In genomic region chr2:73000808-73001570, GRCh38 we compare ENCODE assay signal across 1 cellular context.
A peak's percentile ranks its signal among the peaks of the same experiment; 100 is the strongest.
TF ChIP-seq lines count a peak whose summit lies in the region.

No MANE protein-coding gene starts in this region.

TF ChIP-seq in HepG2, 621 proteins besides CTCF, POLR2A, EP300 and RAD21 (continued from another document and continues in another):
- TF ChIP-seq, protein P1, sequence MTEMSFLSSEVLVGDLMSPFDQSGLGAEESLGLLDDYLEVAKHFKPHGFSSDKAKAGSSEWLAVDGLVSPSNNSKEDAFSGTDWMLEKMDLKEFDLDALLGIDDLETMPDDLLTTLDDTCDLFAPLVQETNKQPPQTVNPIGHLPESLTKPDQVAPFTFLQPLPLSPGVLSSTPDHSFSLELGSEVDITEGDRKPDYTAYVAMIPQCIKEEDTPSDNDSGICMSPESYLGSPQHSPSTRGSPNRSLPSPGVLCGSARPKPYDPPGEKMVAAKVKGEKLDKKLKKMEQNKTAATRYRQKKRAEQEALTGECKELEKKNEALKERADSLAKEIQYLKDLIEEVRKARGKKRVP (CRISPR knock-in tag; IDR thresholded peaks at IDR 0.05) = peak in 1 of 2 experiments; percentile 87; a peak in 2 of 4 replicates
- TF ChIP-seq GRHL1 (CRISPR knock-in tag; conservative IDR thresholded peaks at IDR 0.05) (no peak), MEF2D (CRISPR knock-in tag; IDR thresholded peaks at IDR 0.05) (peak; percentile 91), MXD4 (CRISPR knock-in tag; IDR thresholded peaks at IDR 0.05) (peak; percentile 77; the same call in 1 of the 2 replicates), CREB1 (IDR thresholded peaks at IDR 0.05) (no peak), CREB1 (CRISPR knock-in tag; IDR thresholded peaks at IDR 0.05) (no peak), HNRNPLL (IDR thresholded peaks at IDR 0.05; ENCODE audit: low read depth, low read length, poor library complexity, severe bottlenecking) (no peak), MAFF (IDR thresholded peaks at IDR 0.05; ENCODE audit: low read depth, low read length) (peak; percentile 80), MYPOP (CRISPR knock-in tag; IDR thresholded peaks at IDR 0.05) (0 out of 2 replicates have a peak, but pooled peaks have one; percentile 58), ZNF703 (CRISPR knock-in tag; IDR thresholded peaks at IDR 0.05; ENCODE audit: borderline replicate concordance) (no peak), ARNT (IDR thresholded peaks at IDR 0.05) (no peak), KLF13 (CRISPR knock-in tag; IDR thresholded peaks at IDR 0.05) (no peak), SNAI1 (CRISPR knock-in tag; IDR thresholded peaks at IDR 0.05; ENCODE audit: borderline replicate concordance) (no peak), GPN1 (CRISPR knock-in tag; IDR thresholded peaks at IDR 0.05; ENCODE audit: borderline replicate concordance) (no peak), BORCS8-MEF2B (CRISPR knock-in tag; IDR thresholded peaks at IDR 0.05) (peak; percentile 93; the same call in 1 of the 2 replicates), ZNF839 (CRISPR knock-in tag; IDR thresholded peaks at IDR 0.05; ENCODE audit: borderline replicate concordance) (peak; percentile 55; the same call in 1 of the 2 replicates), DBP (CRISPR knock-in tag; IDR thresholded peaks at IDR 0.05; ENCODE audit: not compliant biosample characterization) (no peak), GATAD2A (CRISPR knock-in tag; IDR thresholded peaks at IDR 0.05) (peak; percentile 99), TP53 (CRISPR knock-in tag; conservative IDR thresholded peaks at IDR 0.05) (no peak), SALL1 (CRISPR knock-in tag; IDR thresholded peaks at IDR 0.05) (peak; percentile 99), ZNF629 (CRISPR knock-in tag; conservative IDR thresholded peaks at IDR 0.05) (peak; percentile 70; the same call in 1 of the 2 replicates), ZFP36 (IDR thresholded peaks at IDR 0.05; ENCODE audit: borderline replicate concordance, low read depth, low read length, partially characterized antibody) (no peak), ZNF746 (CRISPR knock-in tag; IDR thresholded peaks at IDR 0.05) (peak; percentile 83; the same call in 1 of the 2 replicates), ZNF792 (CRISPR knock-in tag; IDR thresholded peaks at IDR 0.05) (no peak; the same call in 1 of the 2 replicates), MIXL1 (CRISPR knock-in tag; IDR thresholded peaks at IDR 0.05) (no peak), UBTF (CRISPR knock-in tag; IDR thresholded peaks at IDR 0.05) (peak; percentile 64; the same call in 1 of the 2 replicates), ZFX (CRISPR knock-in tag; IDR thresholded peaks at IDR 0.05; ENCODE audit: low read depth) (peak; percentile 62; the same call in 1 of the 2 replicates), ZNF530 (CRISPR knock-in tag; IDR thresholded peaks at IDR 0.05; ENCODE audit: low read depth) (no peak), ZNF816 (CRISPR knock-in tag; IDR thresholded peaks at IDR 0.05; ENCODE audit: borderline replicate concordance) (0 out of 2 replicates have a peak, but pooled peaks have one; percentile 55), STAT5B (CRISPR knock-in tag; IDR thresholded peaks at IDR 0.05) (no peak), ISX (CRISPR knock-in tag; conservative IDR thresholded peaks at IDR 0.05) (no peak), USF2 (IDR thresholded peaks at IDR 0.05; ENCODE audit: low read depth, low read length) (peak; percentile 25; the same call in 1 of the 2 replicates), USF2 (CRISPR knock-in tag; IDR thresholded peaks at IDR 0.05; ENCODE audit: borderline replicate concordance) (peak; percentile 28; the same call in 1 of the 2 replicates), NFATC3 (CRISPR knock-in tag; IDR thresholded peaks at IDR 0.05) (no peak), ZNF883 (CRISPR knock-in tag; IDR thresholded peaks at IDR 0.05; ENCODE audit: not compliant biosample characterization) (peak; percentile 78), MIER2 (CRISPR knock-in tag; IDR thresholded peaks at IDR 0.05) (peak; percentile 80), TCF7L2 (IDR thresholded peaks at IDR 0.05; ENCODE audit: low read depth, low read length) (no peak), ZNF720 (CRISPR knock-in tag; IDR thresholded peaks at IDR 0.05) (no peak), ZNF800 (CRISPR knock-in tag; IDR thresholded peaks at IDR 0.05) (no peak), NR3C1 (CRISPR knock-in tag; IDR thresholded peaks at IDR 0.05) (no peak), ETV6 (CRISPR knock-in tag; conservative IDR thresholded peaks at IDR 0.05) (no peak), ZNF780A (CRISPR knock-in tag; IDR thresholded peaks at IDR 0.05) (peak; percentile 92), ZNF138 (CRISPR knock-in tag; IDR thresholded peaks at IDR 0.05; ENCODE audit: low read depth) (no peak), PHB2 (IDR thresholded peaks at IDR 0.05; ENCODE audit: partially characterized antibody) (no peak)
- TF ChIP-seq, protein P2, sequence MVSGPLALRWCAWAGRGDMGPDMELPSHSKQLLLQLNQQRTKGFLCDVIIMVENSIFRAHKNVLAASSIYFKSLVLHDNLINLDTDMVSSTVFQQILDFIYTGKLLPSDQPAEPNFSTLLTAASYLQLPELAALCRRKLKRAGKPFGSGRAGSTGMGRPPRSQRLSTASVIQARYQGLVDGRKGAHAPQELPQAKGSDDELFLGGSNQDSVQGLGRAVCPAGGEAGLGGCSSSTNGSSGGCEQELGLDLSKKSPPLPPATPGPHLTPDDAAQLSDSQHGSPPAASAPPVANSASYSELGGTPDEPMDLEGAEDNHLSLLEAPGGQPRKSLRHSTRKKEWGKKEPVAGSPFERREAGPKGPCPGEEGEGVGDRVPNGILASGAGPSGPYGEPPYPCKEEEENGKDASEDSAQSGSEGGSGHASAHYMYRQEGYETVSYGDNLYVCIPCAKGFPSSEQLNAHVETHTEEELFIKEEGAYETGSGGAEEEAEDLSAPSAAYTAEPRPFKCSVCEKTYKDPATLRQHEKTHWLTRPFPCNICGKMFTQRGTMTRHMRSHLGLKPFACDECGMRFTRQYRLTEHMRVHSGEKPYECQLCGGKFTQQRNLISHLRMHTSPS (CRISPR knock-in tag; IDR thresholded peaks at IDR 0.05; ENCODE audit: low read depth) = peak; percentile 91
- TF ChIP-seq, protein P3, sequence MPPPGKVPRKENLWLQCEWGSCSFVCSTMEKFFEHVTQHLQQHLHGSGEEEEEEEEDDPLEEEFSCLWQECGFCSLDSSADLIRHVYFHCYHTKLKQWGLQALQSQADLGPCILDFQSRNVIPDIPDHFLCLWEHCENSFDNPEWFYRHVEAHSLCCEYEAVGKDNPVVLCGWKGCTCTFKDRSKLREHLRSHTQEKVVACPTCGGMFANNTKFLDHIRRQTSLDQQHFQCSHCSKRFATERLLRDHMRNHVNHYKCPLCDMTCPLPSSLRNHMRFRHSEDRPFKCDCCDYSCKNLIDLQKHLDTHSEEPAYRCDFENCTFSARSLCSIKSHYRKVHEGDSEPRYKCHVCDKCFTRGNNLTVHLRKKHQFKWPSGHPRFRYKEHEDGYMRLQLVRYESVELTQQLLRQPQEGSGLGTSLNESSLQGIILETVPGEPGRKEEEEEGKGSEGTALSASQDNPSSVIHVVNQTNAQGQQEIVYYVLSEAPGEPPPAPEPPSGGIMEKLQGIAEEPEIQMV (CRISPR knock-in tag; IDR thresholded peaks at IDR 0.05; ENCODE audit: low read depth) = peak; percentile 76; the same call in 1 of the 2 replicates
- TF ChIP-seq, protein P4, sequence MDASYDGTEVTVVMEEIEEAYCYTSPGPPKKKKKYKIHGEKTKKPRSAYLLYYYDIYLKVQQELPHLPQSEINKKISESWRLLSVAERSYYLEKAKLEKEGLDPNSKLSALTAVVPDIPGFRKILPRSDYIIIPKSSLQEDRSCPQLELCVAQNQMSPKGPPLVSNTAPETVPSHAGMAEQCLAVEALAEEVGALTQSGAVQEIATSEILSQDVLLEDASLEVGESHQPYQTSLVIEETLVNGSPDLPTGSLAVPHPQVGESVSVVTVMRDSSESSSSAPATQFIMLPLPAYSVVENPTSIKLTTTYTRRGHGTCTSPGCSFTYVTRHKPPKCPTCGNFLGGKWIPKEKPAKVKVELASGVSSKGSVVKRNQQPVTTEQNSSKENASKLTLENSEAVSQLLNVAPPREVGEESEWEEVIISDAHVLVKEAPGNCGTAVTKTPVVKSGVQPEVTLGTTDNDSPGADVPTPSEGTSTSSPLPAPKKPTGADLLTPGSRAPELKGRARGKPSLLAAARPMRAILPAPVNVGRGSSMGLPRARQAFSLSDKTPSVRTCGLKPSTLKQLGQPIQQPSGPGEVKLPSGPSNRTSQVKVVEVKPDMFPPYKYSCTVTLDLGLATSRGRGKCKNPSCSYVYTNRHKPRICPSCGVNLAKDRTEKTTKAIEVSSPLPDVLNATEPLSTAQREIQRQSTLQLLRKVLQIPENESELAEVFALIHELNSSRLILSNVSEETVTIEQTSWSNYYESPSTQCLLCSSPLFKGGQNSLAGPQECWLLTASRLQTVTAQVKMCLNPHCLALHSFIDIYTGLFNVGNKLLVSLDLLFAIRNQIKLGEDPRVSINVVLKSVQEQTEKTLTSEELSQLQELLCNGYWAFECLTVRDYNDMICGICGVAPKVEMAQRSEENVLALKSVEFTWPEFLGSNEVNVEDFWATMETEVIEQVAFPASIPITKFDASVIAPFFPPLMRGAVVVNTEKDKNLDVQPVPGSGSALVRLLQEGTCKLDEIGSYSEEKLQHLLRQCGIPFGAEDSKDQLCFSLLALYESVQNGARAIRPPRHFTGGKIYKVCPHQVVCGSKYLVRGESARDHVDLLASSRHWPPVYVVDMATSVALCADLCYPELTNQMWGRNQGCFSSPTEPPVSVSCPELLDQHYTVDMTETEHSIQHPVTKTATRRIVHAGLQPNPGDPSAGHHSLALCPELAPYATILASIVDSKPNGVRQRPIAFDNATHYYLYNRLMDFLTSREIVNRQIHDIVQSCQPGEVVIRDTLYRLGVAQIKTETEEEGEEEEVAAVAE (CRISPR knock-in tag; IDR thresholded peaks at IDR 0.05; ENCODE audit: borderline replicate concordance) = peak; percentile 78; the same call in 1 of the 2 replicates
